Comparison of ENCODE assay signal across 27 cellular contexts in genomic region chr10:34154371-34154770, GRCh38.
"Had no signal": no experiment of that assay in that cellular context is flagged by ENCODE, and none has a peak within 500 bp of the region (broad histone marks: within the 10 kb centered on the region; RNA-seq: fewer than 3 reads in every experiment).

No MANE protein-coding gene starts in this region.

- H3K27ac ChIP-seq: neural progenitor cell, ovary, parathyroid adenoma, psoas muscle, right lobe of liver, sigmoid colon, thoracic aorta, thyroid gland, tibial nerve, upper lobe of right lung, uterus had no signal

- FAIRE-seq: small intestine had no signal

- ATAC-seq: naive thymus-derived CD8-positive, alpha-beta T cell; psoas muscle; right cardiac atrium; right lobe of liver; stimulated activated effector memory CD8-positive, alpha-beta T cell treated with anti-CD3 and anti-CD28 coated beads, Interleukin-12 subunit alpha, Interleukin-12 subunit beta, amount 100 ng/mL, for 72 hours; stimulated activated naive CD8-positive, alpha-beta T cell treated with anti-CD3 and anti-CD28 coated beads, Interleukin-15, amount 100 ng/mL, for 72 hours; stimulated activated naive CD8-positive, alpha-beta T cell treated with anti-CD3 and anti-CD28 coated beads, Interleukin-15, Interleukin-2, amounts not matched to agents 100 U/mL and 50 U/mL, for 24 hours; upper lobe of right lung had no signal

- H3K27ac Mint-ChIP-seq: naive B cell; naive thymus-derived CD8-positive, alpha-beta T cell; neural progenitor cell; stimulated activated effector memory CD8-positive, alpha-beta T cell treated with anti-CD3 and anti-CD28 coated beads, Interleukin-12 subunit alpha, Interleukin-12 subunit beta, amount 100 ng/mL, for 72 hours; stimulated activated naive CD8-positive, alpha-beta T cell treated with anti-CD3 and anti-CD28 coated beads, Interleukin-15, amount 100 ng/mL, for 72 hours; type B pancreatic cell had no signal

- H3K27me3 Mint-ChIP-seq: naive B cell; naive thymus-derived CD8-positive, alpha-beta T cell; progenitor cell of endocrine pancreas; stimulated activated naive CD8-positive, alpha-beta T cell treated with anti-CD3 and anti-CD28 coated beads, Interleukin-15, amount 100 ng/mL, for 72 hours; type B pancreatic cell had no signal

- H3K27me3 ChIP-seq: neural progenitor cell, ovary, right lobe of liver, sigmoid colon, thyroid gland, tibial nerve, upper lobe of right lung, uterus had no signal

- H3K36me3 ChIP-seq: neural progenitor cell, ovary, right lobe of liver, sigmoid colon, thoracic aorta, thyroid gland, tibial nerve, upper lobe of right lung, uterus had no signal

- H3K9me3 Mint-ChIP-seq: naive thymus-derived CD8-positive, alpha-beta T cell; neural progenitor cell; stimulated activated effector memory CD8-positive, alpha-beta T cell treated with anti-CD3 and anti-CD28 coated beads, Interleukin-12 subunit alpha, Interleukin-12 subunit beta, amount 100 ng/mL, for 72 hours; stimulated activated naive CD8-positive, alpha-beta T cell treated with anti-CD3 and anti-CD28 coated beads, Interleukin-15, amount 100 ng/mL, for 72 hours; type B pancreatic cell had no signal

- H3K9ac ChIP-seq: neural progenitor cell, parathyroid adenoma had no signal

- H3K79me2 ChIP-seq: parathyroid adenoma had no signal

- H3K4me2 ChIP-seq: neural progenitor cell had no signal

- H3K4me3 ChIP-seq: neural progenitor cell, ovary, psoas muscle, right lobe of liver, sigmoid colon, thoracic aorta, thyroid gland, tibial nerve, upper lobe of right lung, uterus had no signal

- H3K9me3 ChIP-seq: ovary, psoas muscle, right lobe of liver, sigmoid colon, thoracic aorta, thyroid gland, tibial nerve, upper lobe of right lung, uterus had no signal

- H3K36me3 Mint-ChIP-seq: naive B cell; naive thymus-derived CD8-positive, alpha-beta T cell; neural progenitor cell; stimulated activated effector memory CD8-positive, alpha-beta T cell treated with anti-CD3 and anti-CD28 coated beads, Interleukin-12 subunit alpha, Interleukin-12 subunit beta, amount 100 ng/mL, for 72 hours had no signal

- H3K4me1 ChIP-seq: neural progenitor cell, right lobe of liver, upper lobe of right lung had no signal

- H3K4me3 Mint-ChIP-seq: naive B cell; naive thymus-derived CD8-positive, alpha-beta T cell; neural progenitor cell; stimulated activated effector memory CD8-positive, alpha-beta T cell treated with anti-CD3 and anti-CD28 coated beads, Interleukin-12 subunit alpha, Interleukin-12 subunit beta, amount 100 ng/mL, for 72 hours; stimulated activated naive CD8-positive, alpha-beta T cell treated with anti-CD3 and anti-CD28 coated beads, Interleukin-15, amount 100 ng/mL, for 72 hours; type B pancreatic cell had no signal

- DNase-seq: naive B cell; naive thymus-derived CD8-positive, alpha-beta T cell; occipital lobe; ovary; posterior cingulate gyrus; psoas muscle; right cardiac atrium; right lobe of liver; sigmoid colon; small intestine; stimulated activated CD4-positive, alpha-beta T cell treated with anti-CD3 and anti-CD28 coated beads, Interleukin-15, amount 100 ng/mL, for 24 hours; stimulated activated CD4-positive, alpha-beta T cell treated with anti-CD3 and anti-CD28 coated beads, Interleukin-2, amount 100 ng/mL, for 24 hours; stimulated activated CD4-positive, alpha-beta T cell treated with anti-CD3 and anti-CD28 coated beads, Interleukin-2, amount 100 ng/mL, for 48 hours; stimulated activated CD4-positive, alpha-beta T cell treated with anti-CD3 and anti-CD28 coated beads, Interleukin-4, amount 100 ng/mL, for 24 hours; stimulated activated naive CD4-positive, alpha-beta T cell; stimulated activated naive CD8-positive, alpha-beta T cell treated with anti-CD3 and anti-CD28 coated beads, Interleukin-15, amount 100 ng/mL, for 72 hours; stimulated activated naive CD8-positive, alpha-beta T cell treated with anti-CD3 and anti-CD28 coated beads, Interleukin-15, Interleukin-2, amounts not matched to agents 100 U/mL and 50 U/mL, for 24 hours; thyroid gland; upper lobe of right lung; uterus had no signal

- H2AFZ ChIP-seq: neural progenitor cell, parathyroid adenoma had no signal

- H3K4me1 Mint-ChIP-seq: naive B cell; naive thymus-derived CD8-positive, alpha-beta T cell; stimulated activated effector memory CD8-positive, alpha-beta T cell treated with anti-CD3 and anti-CD28 coated beads, Interleukin-12 subunit alpha, Interleukin-12 subunit beta, amount 100 ng/mL, for 72 hours; stimulated activated naive CD8-positive, alpha-beta T cell treated with anti-CD3 and anti-CD28 coated beads, Interleukin-15, amount 100 ng/mL, for 72 hours had no signal
